9 cellular contexts compared by ENCODE assay signal in genomic region chr7:112286294-112287086, GRCh38.
DNase-seq lines count a peak whose midpoint lies in the region; ATAC-seq, FAIRE-seq and TF ChIP-seq lines count a peak whose summit lies in the region.
"Had no signal": no experiment of that assay in that cellular context is flagged by ENCODE, and none has a peak within 500 bp of the region (broad histone marks: within the 10 kb centered on the region; RNA-seq: fewer than 3 reads in every experiment).

No MANE protein-coding gene starts in this region.

- no peaks in the 10 kb centered on the region for H3K36me3 ChIP-seq in adrenal gland (replicated peaks in 1 of 2)

- H3K36me3 Mint-ChIP-seq in activated naive CD8-positive, alpha-beta T cell treated with anti-CD3 and anti-CD28 coated beads for 36 hours, result peaks cover 13% of the 10 kb centered on the region
- H3K36me3 Mint-ChIP-seq in activated naive CD8-positive, alpha-beta T cell treated with anti-CD3 and anti-CD28 coated beads, Interleukin-2, amount 50 U/mL, for 24 hours (ENCODE audit: low read depth), result peaks cover 6% of the 10 kb centered on the region

- peaks cover 18% of the 10 kb centered on the region for H3K4me1 Mint-ChIP-seq in activated naive CD8-positive, alpha-beta T cell treated with anti-CD3 and anti-CD28 coated beads for 36 hours
- H3K4me1 Mint-ChIP-seq in activated naive CD8-positive, alpha-beta T cell treated with anti-CD3 and anti-CD28 coated beads, Interleukin-2, amount 50 U/mL, for 24 hours, result peaks cover 18% of the 10 kb centered on the region

- H3K27ac Mint-ChIP-seq in activated naive CD8-positive, alpha-beta T cell treated with anti-CD3 and anti-CD28 coated beads for 36 hours, result peak overlapping the region; percentile 10
- no peak overlapping the region for H3K27ac Mint-ChIP-seq in activated naive CD8-positive, alpha-beta T cell treated with anti-CD3 and anti-CD28 coated beads, Interleukin-2, amount 50 U/mL, for 24 hours
- H3K27ac Mint-ChIP-seq: activated B cell treated with CpG ODN at 0.5 μM for 24 hours had no signal

- intact Hi-C loops in adrenal gland (cut with DNase I), result no loop called here

- no peak for FAIRE-seq in frontal cortex (lab: Jason Lieb, UNC)

- H3K27ac ChIP-seq in adrenal gland, result no peak overlapping the region

- no peak for DNase-seq in activated naive CD8-positive, alpha-beta T cell treated with anti-CD3 and anti-CD28 coated beads for 36 hours
- DNase-seq in activated naive CD8-positive, alpha-beta T cell treated with anti-CD3 and anti-CD28 coated beads, Interleukin-2, amount 50 U/mL, for 24 hours, result no peak
- DNase-seq in NCI-H69 (lab: John Stamatoyannopoulos, UW), result peak; percentile 99
- DNase-seq in stimulated activated naive CD4-positive, alpha-beta T cell treated with Interleukin-2 at 50 U/mL for 16 hours (lab: John Stamatoyannopoulos, UW), result no peak
- no peak for DNase-seq in globus pallidus (ENCODE audit: low spot score)
- DNase-seq in adrenal gland, result no peak
- no peak for DNase-seq in frontal cortex (ENCODE audit: low spot score in 2 of 2)
- DNase-seq: activated B cell treated with CpG ODN at 0.5 μM for 24 hours had no signal

- WGBS in adrenal gland, 4 donors, result 61 to 77% (median 73%) methylated on average over 5 of the region's 5 CpGs

- no peaks in the 10 kb centered on the region for H3K27me3 ChIP-seq in adrenal gland

- no peak for TF ChIP-seq CTCF in adrenal gland (IDR thresholded peaks at IDR 0.05)

- H3K27me3 Mint-ChIP-seq in activated naive CD8-positive, alpha-beta T cell treated with anti-CD3 and anti-CD28 coated beads for 36 hours, result no peaks in the 10 kb centered on the region
- no peaks in the 10 kb centered on the region for H3K27me3 Mint-ChIP-seq in activated naive CD8-positive, alpha-beta T cell treated with anti-CD3 and anti-CD28 coated beads, Interleukin-2, amount 50 U/mL, for 24 hours
- H3K27me3 Mint-ChIP-seq: activated B cell treated with CpG ODN at 0.5 μM for 24 hours had no signal

- ATAC-seq in activated naive CD8-positive, alpha-beta T cell treated with anti-CD3 and anti-CD28 coated beads, Interleukin-2, amount 50 U/mL, for 24 hours, result no peak
- peak; percentile 62 for ATAC-seq in HG03108 (IDR thresholded peaks at IDR 0.05; ENCODE audit: unreplicated experiment)

- no peaks in the 10 kb centered on the region for H3K9me3 ChIP-seq in adrenal gland (replicated peaks in 1 of 3)

- no peaks in the 10 kb centered on the region for H3K9me3 Mint-ChIP-seq in activated naive CD8-positive, alpha-beta T cell treated with anti-CD3 and anti-CD28 coated beads for 36 hours
- no peaks in the 10 kb centered on the region for H3K9me3 Mint-ChIP-seq in activated naive CD8-positive, alpha-beta T cell treated with anti-CD3 and anti-CD28 coated beads, Interleukin-2, amount 50 U/mL, for 24 hours
- H3K9me3 Mint-ChIP-seq: activated B cell treated with CpG ODN at 0.5 μM for 24 hours had no signal

- no peaks in the 10 kb centered on the region for H3K4me1 ChIP-seq in adrenal gland (replicated peaks in 1 of 2)

- TF ChIP-seq POLR2A in adrenal gland (IDR thresholded peaks at IDR 0.05), result no peak

- H3K4me3 ChIP-seq in adrenal gland, result no peak overlapping the region

- no peak overlapping the region for H3K4me3 Mint-ChIP-seq in activated naive CD8-positive, alpha-beta T cell treated with anti-CD3 and anti-CD28 coated beads for 36 hours
- no peak overlapping the region for H3K4me3 Mint-ChIP-seq in activated naive CD8-positive, alpha-beta T cell treated with anti-CD3 and anti-CD28 coated beads, Interleukin-2, amount 50 U/mL, for 24 hours
- H3K4me3 Mint-ChIP-seq: activated B cell treated with CpG ODN at 0.5 μM for 24 hours had no signal
